34 cellular contexts compared by ENCODE assay signal in genomic region chr1:65072845-65073244, GRCh38.
"Had no signal": no experiment of that assay in that cellular context is flagged by ENCODE, and none has a peak within 500 bp of the region (broad histone marks: within the 10 kb centered on the region; RNA-seq: fewer than 3 reads in every experiment).

No MANE protein-coding gene starts in this region.

- H3K4me3 ChIP-seq: ascending aorta, cardiac muscle cell, PC-9 had no signal

- H3K36me3 Mint-ChIP-seq: activated CD8-positive, alpha-beta memory T cell treated with anti-CD3 and anti-CD28 coated beads, Interleukin-2, amount 10 ng/mL, durations not matched to agents 7 days and 5 days; activated naive CD4-positive, alpha-beta T cell treated with anti-CD3 and anti-CD28 coated beads, Interleukin-2, amount 10 ng/mL, durations not matched to agents 7 days and 5 days; activated naive CD8-positive, alpha-beta T cell treated with anti-CD3 and anti-CD28 coated beads for 36 hours had no signal

- H3K36me3 ChIP-seq: ascending aorta, cardiac muscle cell, WERI-Rb-1 had no signal

- H3K27ac Mint-ChIP-seq: activated CD4-positive, alpha-beta memory T cell treated with anti-CD3 and anti-CD28 coated beads, Interleukin-2, amount 10 ng/mL, durations not matched to agents 7 days and 5 days; activated CD8-positive, alpha-beta memory T cell treated with anti-CD3 and anti-CD28 coated beads, Interleukin-2, amount 10 ng/mL, durations not matched to agents 7 days and 5 days; activated naive CD4-positive, alpha-beta T cell treated with anti-CD3 and anti-CD28 coated beads, Interleukin-2, amount 10 ng/mL, durations not matched to agents 7 days and 5 days; activated naive CD8-positive, alpha-beta T cell treated with anti-CD3 and anti-CD28 coated beads for 36 hours had no signal

- DNase-seq: activated CD4-positive, alpha-beta memory T cell treated with anti-CD3 and anti-CD28 coated beads, Interleukin-2, amount 10 ng/mL, durations not matched to agents 7 days and 5 days; activated CD4-positive, alpha-beta T cell treated with anti-CD3 and anti-CD28 coated beads for 1 hour; activated CD4-positive, alpha-beta T cell treated with anti-CD3 and anti-CD28 coated beads for 48 hours; activated CD4-positive, CD25-positive, alpha-beta regulatory T cell; activated CD8-positive, alpha-beta memory T cell treated with anti-CD3 and anti-CD28 coated beads for 24 hours; activated CD8-positive, alpha-beta memory T cell treated with anti-CD3 and anti-CD28 coated beads, Interleukin-2, amount 10 ng/mL, durations not matched to agents 7 days and 5 days; activated CD8-positive, alpha-beta memory T cell treated with anti-CD3 and anti-CD28 coated beads, Interleukin-2, amount 50 U/mL, for 48 hours; activated effector memory CD4-positive, alpha-beta T cell treated with Interleukin-2 at 50 U/mL for 16 hours; activated naive CD4-positive, alpha-beta T cell treated with anti-CD3 and anti-CD28 coated beads, Interleukin-2, amount 10 ng/mL, durations not matched to agents 7 days and 5 days; activated naive CD8-positive, alpha-beta T cell treated with anti-CD3 and anti-CD28 coated beads for 36 hours; activated T-cell treated with anti-CD3 and anti-CD28 coated beads, Interleukin-2, amount 50 U/mL, for 48 hours; Karpas-422; MM.1S; MV-4-11; NCI-H1092; NCI-H1436 treated with DMSO at 0.1 percent for 48 hours; NCI-H1694 treated with DMSO at 0.1 percent for 48 hours; NCI-H2029; NCI-H345; NCI-H510A; NCI-H526; NCI-H748 treated with DMSO at 0.1 percent for 48 hours; NK-92 treated with Interleukin-12 subunit alpha and Interleukin-12 subunit beta, amount 100 ng/mL, for 24 hours; PC-9; SIG-M5; SW 1271; T-helper 1 cell; T1000; WERI-Rb-1 had no signal

- H3K9me3 ChIP-seq: ascending aorta had no signal

- H3K27me3 Mint-ChIP-seq: activated CD8-positive, alpha-beta memory T cell treated with anti-CD3 and anti-CD28 coated beads, Interleukin-2, amount 10 ng/mL, durations not matched to agents 7 days and 5 days; activated naive CD8-positive, alpha-beta T cell treated with anti-CD3 and anti-CD28 coated beads for 36 hours; central memory CD8-positive, alpha-beta T cell had no signal

- H3K27ac ChIP-seq: ascending aorta, cardiac muscle cell, PC-9, RWPE1, WERI-Rb-1 had no signal

- H3K4me3 Mint-ChIP-seq: activated CD4-positive, alpha-beta memory T cell treated with anti-CD3 and anti-CD28 coated beads, Interleukin-2, amount 10 ng/mL, durations not matched to agents 7 days and 5 days; activated CD8-positive, alpha-beta memory T cell treated with anti-CD3 and anti-CD28 coated beads, Interleukin-2, amount 10 ng/mL, durations not matched to agents 7 days and 5 days; activated naive CD4-positive, alpha-beta T cell treated with anti-CD3 and anti-CD28 coated beads, Interleukin-2, amount 10 ng/mL, durations not matched to agents 7 days and 5 days; activated naive CD8-positive, alpha-beta T cell treated with anti-CD3 and anti-CD28 coated beads for 36 hours; central memory CD8-positive, alpha-beta T cell had no signal

- H3K4me2 ChIP-seq: PC-9 had no signal

- H3K9me3 Mint-ChIP-seq: activated CD4-positive, alpha-beta memory T cell treated with anti-CD3 and anti-CD28 coated beads, Interleukin-2, amount 10 ng/mL, durations not matched to agents 7 days and 5 days; activated naive CD4-positive, alpha-beta T cell treated with anti-CD3 and anti-CD28 coated beads, Interleukin-2, amount 10 ng/mL, durations not matched to agents 7 days and 5 days; activated naive CD8-positive, alpha-beta T cell treated with anti-CD3 and anti-CD28 coated beads for 36 hours; central memory CD8-positive, alpha-beta T cell had no signal

- H3K27me3 ChIP-seq: ascending aorta, cardiac muscle cell had no signal

- ATAC-seq: activated CD8-positive, alpha-beta memory T cell treated with anti-CD3 and anti-CD28 coated beads, Interleukin-2, amount 10 ng/mL, durations not matched to agents 7 days and 5 days; Right ventricle myocardium inferior had no signal

- H2AFZ ChIP-seq: PC-9 had no signal
